In the genomic region with DNA sequence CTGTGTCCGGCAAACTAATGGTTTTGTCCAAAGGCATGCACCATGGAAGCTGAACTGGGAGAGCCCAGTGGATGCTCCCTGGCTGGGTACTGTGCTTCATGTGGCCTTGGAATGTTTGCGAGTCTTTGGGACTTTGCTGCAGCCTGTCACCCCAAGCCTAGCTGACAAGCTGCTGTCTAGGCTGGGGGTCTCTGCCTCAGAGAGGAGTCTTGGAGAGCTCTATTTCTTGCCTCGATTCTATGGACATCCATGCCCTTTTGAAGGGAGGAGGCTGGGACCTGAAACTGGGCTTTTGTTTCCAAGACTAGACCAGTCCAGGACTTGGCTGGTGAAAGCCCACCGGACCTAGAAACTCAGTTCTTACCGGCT, we compare ENCODE assay signal across 8 cellular contexts. TPM values are rescaled to one million over a fixed set of nuclear protein-coding genes. Genes with fewer than 3 reads are reported as not detected.
A peak's percentile ranks its signal among the peaks of the same experiment; 100 is the strongest.
DNase-seq lines count a peak whose midpoint lies in the region; ATAC-seq and TF ChIP-seq lines count a peak whose summit lies in the region.

No MANE protein-coding gene starts in this region.

- no peak overlapping the region for H3K4ac ChIP-seq in neuronal stem cell (ENCODE audit: low read length)

- H4K20me1 ChIP-seq in DOHH2 (ENCODE audit: control insufficient read depth, insufficient read depth, low read depth, low read length) (peaks cover 24% of the 10 kb centered on the region), OCI-LY3 (ENCODE audit: insufficient read depth, low read length) (peaks cover 37% of the 10 kb centered on the region)

- H3K4me2 ChIP-seq in DOHH2 (ENCODE audit: low read length) (peak overlapping the region; percentile 93), OCI-LY3 (ENCODE audit: low read length) (peak overlapping the region; percentile 97), neuronal stem cell (ENCODE audit: insufficient read depth, low read length, poor library complexity, severe bottlenecking) (peak overlapping the region; percentile 97)

- no peak for TF ChIP-seq CTCF in DOHH2 (IDR thresholded peaks at IDR 0.05; ENCODE audit: low read depth, low read length, poor library complexity, severe bottlenecking)
- TF ChIP-seq CTCF in OCI-LY3 (IDR thresholded peaks at IDR 0.05; ENCODE audit: low read depth, low read length): no peak
- TF ChIP-seq CTCF in endodermal cell (conservative IDR thresholded peaks at IDR 0.05): no peak

- H3K9me3 Mint-ChIP-seq in endodermal cell: no peaks in the 10 kb centered on the region

- peaks cover 36% of the 10 kb centered on the region for H3K4me1 Mint-ChIP-seq in endodermal cell

- no peaks in the 10 kb centered on the region for H3K36me3 Mint-ChIP-seq in endodermal cell (ENCODE audit: low read depth)

- H2BK15ac ChIP-seq in neuronal stem cell (ENCODE audit: low read length): no peak overlapping the region

- H3F3A ChIP-seq in DOHH2 (ENCODE audit: control insufficient read depth, insufficient read depth): 0 out of 2 replicates have a peak, but pooled peaks cover 3% of the 10 kb centered on the region

- H4K8ac ChIP-seq in neuronal stem cell (ENCODE audit: low read depth, low read length): no peak overlapping the region

- H3K4me1 ChIP-seq in DOHH2 (ENCODE audit: control insufficient read depth, low read length) (peaks cover 42% of the 10 kb centered on the region), OCI-LY3 (ENCODE audit: low read length) (peaks cover 36% of the 10 kb centered on the region), endodermal cell (ENCODE audit: control insufficient read depth, insufficient read depth, low read length) (peaks cover 3% of the 10 kb centered on the region), neuronal stem cell (ENCODE audit: control insufficient read depth in 2 of 2, insufficient read depth in 1 of 2, low read depth in 1 of 2, low read length in 2 of 2) (peaks cover 7 to 10% of the 10 kb centered on the region in 2 donors)

- 17 to 26% methylated on average over 2 to 5 of the region's 5 CpGs for WGBS in endodermal cell (ENCODE audit: insufficient coverage in 1 of 2, insufficient read length in 1 of 2), 2 experiments
- no CpG with 5 or more reads among the region's 5 CpGs for WGBS in neuronal stem cell (ENCODE audit: extremely low coverage in 2 of 2, insufficient read length in 2 of 2, insufficient replicate concordance in 1 of 2), 2 donors

- H3K9ac ChIP-seq in OCI-LY3 (ENCODE audit: low read length): peak overlapping the region; percentile 62
- no peak overlapping the region for H3K9ac ChIP-seq in endodermal cell (ENCODE audit: extremely low read depth, low read length, poor library complexity, severe bottlenecking)
- H3K9ac ChIP-seq in neuronal stem cell (ENCODE audit: low read depth, low read length, poor library complexity): no peak overlapping the region

- H3K9me2 ChIP-seq in DOHH2 (replicated peaks; ENCODE audit: control insufficient read depth, low read length): no peaks in the 10 kb centered on the region

- no peak overlapping the region for H4K91ac ChIP-seq in neuronal stem cell (ENCODE audit: low read depth, low read length, poor library complexity)

- H3K27me3 ChIP-seq in DOHH2 (ENCODE audit: control insufficient read depth, low read length): no peaks in the 10 kb centered on the region
- no peaks in the 10 kb centered on the region for H3K27me3 ChIP-seq in OCI-LY3 (ENCODE audit: low read depth, low read length)
- H3K27me3 ChIP-seq in endodermal cell (ENCODE audit: control insufficient read depth, insufficient read depth, low read length, poor library complexity, severe bottlenecking): no peaks in the 10 kb centered on the region
- H3K27me3 ChIP-seq in neuronal stem cell (ENCODE audit: control insufficient read depth in 3 of 3, insufficient read depth in 3 of 3, low read depth in 1 of 3, low read length in 3 of 3): no peaks in the 10 kb centered on the region

- peak overlapping the region; percentile 88 for H3K4me3 Mint-ChIP-seq in endodermal cell

- H2AK5ac ChIP-seq in neuronal stem cell (ENCODE audit: low read depth, low read length): no peak overlapping the region

- no peak overlapping the region for H2AFZ ChIP-seq in OCI-LY3 (ENCODE audit: low read depth, low read length)
- H2AFZ ChIP-seq in neuronal stem cell (ENCODE audit: low read length): no peak overlapping the region

- H2BK120ac ChIP-seq in neuronal stem cell (ENCODE audit: low read depth, low read length): no peak overlapping the region

- H3K4me3 ChIP-seq in DOHH2 (ENCODE audit: low read length) (peak overlapping the region; percentile 97), OCI-LY3 (ENCODE audit: low read length) (peak overlapping the region; percentile 80), endodermal cell (ENCODE audit: low read length) (peak overlapping the region; percentile 96), neuronal stem cell (ENCODE audit: low read length in 2 of 2) (peak overlapping the region; percentile 85 to 95)

- H3K9me3 ChIP-seq in DOHH2 (ENCODE audit: control insufficient read depth, insufficient read depth, low read length) (no peaks in the 10 kb centered on the region), OCI-LY3 (ENCODE audit: insufficient read depth, low read length) (no peaks in the 10 kb centered on the region), endodermal cell (ENCODE audit: control insufficient read depth, low read length) (no peaks in the 10 kb centered on the region), neuronal stem cell (replicated peaks in 1 of 2; ENCODE audit: control insufficient read depth in 2 of 2, insufficient read depth in 1 of 2, low read depth in 1 of 2, low read length in 2 of 2) (no peaks in the 10 kb centered on the region)

- H3K36me3 ChIP-seq in DOHH2 (ENCODE audit: control insufficient read depth, low read length): peaks cover 56% of the 10 kb centered on the region
- peaks cover 18% of the 10 kb centered on the region for H3K36me3 ChIP-seq in OCI-LY3 (replicated peaks; ENCODE audit: low read depth, low read length)
- peaks cover 10% of the 10 kb centered on the region for H3K36me3 ChIP-seq in endodermal cell (ENCODE audit: control insufficient read depth, insufficient read depth, low read length)
- H3K36me3 ChIP-seq in neuronal stem cell (replicated peaks in 1 of 2; ENCODE audit: control insufficient read depth in 2 of 2, insufficient read depth in 2 of 2, low read length in 2 of 2): peaks cover 2 to 27% of the 10 kb centered on the region in 2 donors

- no peak overlapping the region for H3K18ac ChIP-seq in neuronal stem cell (ENCODE audit: low read length)

- no peak overlapping the region for H2BK5ac ChIP-seq in neuronal stem cell (ENCODE audit: low read length)

- H3K27ac ChIP-seq in DOHH2 (ENCODE audit: low read depth, low read length): no peak overlapping the region
- H3K27ac ChIP-seq in OCI-LY3 (ENCODE audit: low read length): no peak overlapping the region
- no peak overlapping the region for H3K27ac ChIP-seq in endodermal cell (ENCODE audit: low read depth, low read length)
- H3K27ac ChIP-seq in neuronal stem cell (replicated peaks; ENCODE audit: low read length): no peak overlapping the region

- no peak for ATAC-seq in GM19328 (IDR thresholded peaks at IDR 0.05; ENCODE audit: unreplicated experiment)

- no peak overlapping the region for H3K27ac Mint-ChIP-seq in endodermal cell

- no peak overlapping the region for H2BK12ac ChIP-seq in neuronal stem cell (ENCODE audit: low read length)

- H3K79me1 ChIP-seq in neuronal stem cell (ENCODE audit: low read depth, low read length): peaks cover 9% of the 10 kb centered on the region

- no peaks in the 10 kb centered on the region for H3K27me3 Mint-ChIP-seq in endodermal cell (ENCODE audit: insufficient read depth)

- H3K14ac ChIP-seq in neuronal stem cell (ENCODE audit: low read length): no peak overlapping the region

- H3K23ac ChIP-seq in neuronal stem cell (ENCODE audit: low read depth, low read length, poor library complexity): no peak overlapping the region

- peak; percentile 56 for DNase-seq in endodermal cell
- no peak for DNase-seq in neuronal stem cell (ENCODE audit: low spot score)
- DNase-seq in T1000 (lab: John Stamatoyannopoulos, UW): no peak
- no peak for DNase-seq in stimulated activated CD8-positive, alpha-beta memory T cell treated with anti-CD3 and anti-CD28 coated beads, Interleukin-4, amount 100 ng/mL, for 48 hours
- DNase-seq in NCI-H2171 (lab: John Stamatoyannopoulos, UW): no peak

- peaks cover 64% of the 10 kb centered on the region for H3K79me2 ChIP-seq in DOHH2 (ENCODE audit: control insufficient read depth, low read length)
- H3K79me2 ChIP-seq in OCI-LY3 (ENCODE audit: low read length): peaks cover 62% of the 10 kb centered on the region

RNA-seq across cellular contexts. Expression of a gene that starts 1.7 kb away (rescaled TPM):
- 10 to 100 TPM; 10.4 to 13.4 TPM for total RNA-seq in endodermal cell
- polyA plus RNA-seq in endodermal cell (2013, experiment 1 of 2): 9.9 TPM
- polyA plus RNA-seq in endodermal cell (2013, experiment 2 of 2): 7.7 TPM
- polyA plus RNA-seq in neuronal stem cell (2013, experiment 1 of 2): 4.5 TPM
- 4.7 TPM for polyA plus RNA-seq in neuronal stem cell (2013, experiment 2 of 2)

RNA-seq across cellular contexts. Expression of a gene that starts 31.4 kb away (rescaled TPM):
- under 1 TPM; 0.55 TPM for total RNA-seq in endodermal cell
- 25.2 TPM for polyA plus RNA-seq in endodermal cell (2013, experiment 1 of 2)
- polyA plus RNA-seq in endodermal cell (2013, experiment 2 of 2): 19.0 TPM
- 8.6 TPM for polyA plus RNA-seq in neuronal stem cell (2013, experiment 1 of 2)
- polyA plus RNA-seq in neuronal stem cell (2013, experiment 2 of 2): 8.4 TPM
